Comparison of ENCODE assay signal across 15 cellular contexts in genomic region chr4:124146071-124146470, GRCh38.
DNase-seq lines count a peak whose midpoint lies in the region; ATAC-seq and TF ChIP-seq lines count a peak whose summit lies in the region.
"Had no signal": no experiment of that assay in that cellular context is flagged by ENCODE, and none has a peak within 500 bp of the region (broad histone marks: within the 10 kb centered on the region; RNA-seq: fewer than 3 reads in every experiment).

No MANE protein-coding gene starts in this region.

- H3K27ac ChIP-seq in right cardiac atrium (ENCODE audit: low read length), result no peak overlapping the region
- peak overlapping the region in 1 of 2 donors; percentile 41 for H3K27ac ChIP-seq in right atrium auricular region
- H3K27ac ChIP-seq in testis, result no peak overlapping the region

- ATAC-seq in right cardiac atrium (peak; percentile 42 to 51), left colon (no peak), GM18517 (IDR thresholded peaks at IDR 0.05; ENCODE audit: unreplicated experiment) (no peak), GM21825 (IDR thresholded peaks at IDR 0.05; ENCODE audit: unreplicated experiment) (no peak)
- ATAC-seq: GM12878, HepG2 had no signal

- no peaks in the 10 kb centered on the region for H3K4me1 ChIP-seq in right cardiac atrium (ENCODE audit: control insufficient read depth, insufficient read depth, low read length)
- peaks cover 0 to 14% of the 10 kb centered on the region in 2 donors for H3K4me1 ChIP-seq in right atrium auricular region
- H3K4me1 ChIP-seq in testis, result peaks cover 5% of the 10 kb centered on the region

- WGBS in right cardiac atrium, result 11% methylated on average over 1 of the region's 1 CpG
- 23 to 30% methylated on average over 1 of the region's 1 CpG for WGBS in testis, 2 donors

- H3K9me3 ChIP-seq in right cardiac atrium (ENCODE audit: control insufficient read depth, low read length) (no peaks in the 10 kb centered on the region), right atrium auricular region (no peaks in the 10 kb centered on the region), testis (no peaks in the 10 kb centered on the region)

- H3K27me3 ChIP-seq in right cardiac atrium (ENCODE audit: control insufficient read depth, insufficient read depth) (no peaks in the 10 kb centered on the region), right atrium auricular region (no peaks in the 10 kb centered on the region), testis (no peaks in the 10 kb centered on the region)

- H3K4me3 ChIP-seq in right cardiac atrium (ENCODE audit: low read length), result peak overlapping the region; percentile 15
- H3K4me3 ChIP-seq in right atrium auricular region, result no peak overlapping the region
- H3K4me3 ChIP-seq in fibroblast of pulmonary artery (replicated peaks; ENCODE audit: low read depth, low read length), result no peak overlapping the region
- no peak overlapping the region for H3K4me3 ChIP-seq in testis
- H3K4me3 ChIP-seq: GM12878 had no signal

- H3K36me3 ChIP-seq in right atrium auricular region (no peaks in the 10 kb centered on the region), testis (ENCODE audit: low read depth, missing control alignments) (no peaks in the 10 kb centered on the region)

- TF ChIP-seq CTCF in right atrium auricular region (IDR thresholded peaks at IDR 0.05) (no peak), fibroblast of pulmonary artery (IDR thresholded peaks at IDR 0.05; ENCODE audit: low read length, missing control alignments) (no peak), testis (IDR thresholded peaks at IDR 0.05) (no peak)

- TF ChIP-seq POLR2A in testis (IDR thresholded peaks at IDR 0.05), result no peak

- DNase-seq in right cardiac atrium (no peak), right atrium auricular region (ENCODE audit: low spot score) (no peak), fibroblast of pulmonary artery (ENCODE audit: low read depth) (peak; percentile 29), testis (peak; percentile 15), left colon (no peak)
- DNase-seq: C1 segment of cervical spinal cord; Calu3; CD4-positive, alpha-beta T cell; DMS 273 treated with DMSO at 0.1 percent for 48 hours; HCEC 1CT; HFFc6 had no signal

- intact Hi-C loops in right cardiac atrium (cut with DNase I) (no loop called here), testis (cut with DNase I; ENCODE audit: low total_unique reads) (no loop called here), left colon (cut with DNase I, micrococcal nuclease) (no loop called here)

Comparison
In these comparisons a context has a peak if more than half of its experiments do, and no peak if none do; other contexts are left out.
1. ATAC-seq: peak in right cardiac atrium (2 of 2); none in left colon (single experiment), GM18517 (single experiment) and GM21825 (single experiment).
2. DNase-seq: peak in fibroblast of pulmonary artery (single experiment) and testis (single experiment); none in right cardiac atrium (0 of 3), right atrium auricular region (single experiment) and left colon (0 of 2).